ENCODE assay signal across 1 cellular context in the genomic region with DNA sequence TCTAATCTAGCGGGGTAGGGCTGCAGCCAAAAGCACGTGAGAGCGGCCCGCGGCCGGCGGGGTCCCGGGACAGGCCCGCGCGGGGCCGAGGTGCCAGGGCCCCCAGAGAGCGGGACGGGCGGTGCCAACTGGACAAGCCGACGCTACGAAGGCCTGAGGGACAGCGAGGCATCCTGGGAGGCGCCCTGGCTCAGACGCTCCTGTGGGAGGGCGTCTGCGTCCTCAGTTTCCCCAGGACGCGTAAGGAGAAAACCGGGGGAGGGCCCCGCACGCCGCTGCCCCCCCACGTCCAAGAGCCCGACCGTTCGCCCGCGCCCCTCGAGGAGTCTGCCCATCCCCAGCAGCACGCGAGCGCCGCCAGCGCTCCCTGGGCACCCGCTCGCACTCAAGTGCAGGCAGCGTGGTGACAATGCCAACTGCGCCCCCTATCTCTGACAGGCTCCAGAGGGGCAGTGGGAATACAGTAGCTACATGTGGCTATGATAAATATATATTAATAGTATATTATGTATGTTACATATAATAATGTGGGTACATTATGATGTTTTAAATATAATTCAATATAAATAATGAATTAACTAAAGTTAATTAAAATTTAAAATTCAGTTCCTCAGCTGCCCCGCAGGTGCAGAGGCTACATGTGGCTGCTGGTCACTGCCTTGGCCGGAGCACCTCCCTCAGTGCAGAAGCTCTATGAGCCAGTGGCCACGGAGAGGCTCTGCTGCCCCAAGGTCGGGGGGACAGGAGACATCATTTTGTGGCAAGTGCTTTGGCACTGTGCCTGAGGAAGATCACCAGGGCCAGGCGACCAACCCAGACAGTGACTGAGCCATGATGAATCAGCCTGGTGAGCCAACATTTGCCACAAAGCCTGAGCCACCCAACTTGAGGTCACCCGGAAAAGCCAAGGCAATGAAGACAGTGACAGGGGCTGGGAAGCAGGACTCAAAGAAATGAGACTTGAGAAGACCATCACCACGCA.
A peak's percentile ranks its signal among the peaks of the same experiment; 100 is the strongest.
TF ChIP-seq lines count a peak whose summit lies in the region.

No MANE protein-coding gene starts in this region.

TF ChIP-seq in H1, 55 proteins besides CTCF, POLR2A, EP300 and RAD21:
- TF ChIP-seq RNF2 (IDR thresholded peaks at IDR 0.05; ENCODE audit: borderline replicate concordance, low read depth, low read length, missing control alignments, poor library complexity, severe bottlenecking), result no peak
- TF ChIP-seq GABPA (IDR thresholded peaks at IDR 0.05; ENCODE audit: borderline replicate concordance, insufficient read depth, low read length), result peak; percentile 29; the same call in 1 of the 2 replicates
- no peak for TF ChIP-seq SIRT6 (IDR thresholded peaks at IDR 0.05; ENCODE audit: low read length)
- TF ChIP-seq JUND (IDR thresholded peaks at IDR 0.05; ENCODE audit: low read length), result no peak
- TF ChIP-seq, protein P1, sequence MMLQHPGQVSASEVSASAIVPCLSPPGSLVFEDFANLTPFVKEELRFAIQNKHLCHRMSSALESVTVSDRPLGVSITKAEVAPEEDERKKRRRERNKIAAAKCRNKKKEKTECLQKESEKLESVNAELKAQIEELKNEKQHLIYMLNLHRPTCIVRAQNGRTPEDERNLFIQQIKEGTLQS (IDR thresholded peaks at IDR 0.05; ENCODE audit: insufficient read depth, low read depth, low read length), result no peak
- TF ChIP-seq POLR2AphosphoS5 (IDR thresholded peaks at IDR 0.05; ENCODE audit: low read depth, low read length), result no peak
- TF ChIP-seq SIX5 (IDR thresholded peaks at IDR 0.05; ENCODE audit: low read depth, low read length), result no peak
- 0 out of 4 replicates have a peak, but pooled peaks have one; percentile 35 to 70 for TF ChIP-seq HDAC2 (IDR thresholded peaks at IDR 0.05; ENCODE audit: borderline replicate concordance in 1 of 2, low read depth in 2 of 2, low read length in 2 of 2)
- TF ChIP-seq, protein P2, sequence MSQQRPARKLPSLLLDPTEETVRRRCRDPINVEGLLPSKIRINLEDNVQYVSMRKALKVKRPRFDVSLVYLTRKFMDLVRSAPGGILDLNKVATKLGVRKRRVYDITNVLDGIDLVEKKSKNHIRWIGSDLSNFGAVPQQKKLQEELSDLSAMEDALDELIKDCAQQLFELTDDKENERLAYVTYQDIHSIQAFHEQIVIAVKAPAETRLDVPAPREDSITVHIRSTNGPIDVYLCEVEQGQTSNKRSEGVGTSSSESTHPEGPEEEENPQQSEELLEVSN (IDR thresholded peaks at IDR 0.05), result peak; percentile 90
- TF ChIP-seq RFX5 (IDR thresholded peaks at IDR 0.05; ENCODE audit: borderline replicate concordance, low read depth, low read length), result no peak
- TF ChIP-seq, protein P3, sequence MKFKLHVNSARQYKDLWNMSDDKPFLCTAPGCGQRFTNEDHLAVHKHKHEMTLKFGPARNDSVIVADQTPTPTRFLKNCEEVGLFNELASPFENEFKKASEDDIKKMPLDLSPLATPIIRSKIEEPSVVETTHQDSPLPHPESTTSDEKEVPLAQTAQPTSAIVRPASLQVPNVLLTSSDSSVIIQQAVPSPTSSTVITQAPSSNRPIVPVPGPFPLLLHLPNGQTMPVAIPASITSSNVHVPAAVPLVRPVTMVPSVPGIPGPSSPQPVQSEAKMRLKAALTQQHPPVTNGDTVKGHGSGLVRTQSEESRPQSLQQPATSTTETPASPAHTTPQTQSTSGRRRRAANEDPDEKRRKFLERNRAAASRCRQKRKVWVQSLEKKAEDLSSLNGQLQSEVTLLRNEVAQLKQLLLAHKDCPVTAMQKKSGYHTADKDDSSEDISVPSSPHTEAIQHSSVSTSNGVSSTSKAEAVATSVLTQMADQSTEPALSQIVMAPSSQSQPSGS (IDR thresholded peaks at IDR 0.05; ENCODE audit: low read length), result no peak
- no peak for TF ChIP-seq MAFK (IDR thresholded peaks at IDR 0.05; ENCODE audit: low read depth, low read length)
- TF ChIP-seq SUZ12 (IDR thresholded peaks at IDR 0.05; ENCODE audit: low read length), result peak; percentile 27; the same call in 1 of the 2 replicates
- TF ChIP-seq EZH2 (IDR thresholded peaks at IDR 0.05; ENCODE audit: low read depth, low read length, severe bottlenecking), result no peak
- no peak for TF ChIP-seq KDM5A (IDR thresholded peaks at IDR 0.05; ENCODE audit: low read length)
- TF ChIP-seq HDAC6 (IDR thresholded peaks at IDR 0.05; ENCODE audit: low read depth, low read length), result no peak
- TF ChIP-seq, protein P4, sequence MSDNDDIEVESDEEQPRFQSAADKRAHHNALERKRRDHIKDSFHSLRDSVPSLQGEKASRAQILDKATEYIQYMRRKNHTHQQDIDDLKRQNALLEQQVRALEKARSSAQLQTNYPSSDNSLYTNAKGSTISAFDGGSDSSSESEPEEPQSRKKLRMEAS (IDR thresholded peaks at IDR 0.05), result peak; percentile 95
- TF ChIP-seq CHD1 (IDR thresholded peaks at IDR 0.05; ENCODE audit: low read depth, low read length), result no peak
- peak; percentile 51 for TF ChIP-seq ASH2L (IDR thresholded peaks at IDR 0.05; ENCODE audit: low read length)
- no peak for TF ChIP-seq JUN (IDR thresholded peaks at IDR 0.05; ENCODE audit: low read depth, low read length)
- TF ChIP-seq NANOG (IDR thresholded peaks at IDR 0.05; ENCODE audit: insufficient read depth, low read depth, low read length, poor library complexity, severe bottlenecking), result no peak
- TF ChIP-seq, protein P5, sequence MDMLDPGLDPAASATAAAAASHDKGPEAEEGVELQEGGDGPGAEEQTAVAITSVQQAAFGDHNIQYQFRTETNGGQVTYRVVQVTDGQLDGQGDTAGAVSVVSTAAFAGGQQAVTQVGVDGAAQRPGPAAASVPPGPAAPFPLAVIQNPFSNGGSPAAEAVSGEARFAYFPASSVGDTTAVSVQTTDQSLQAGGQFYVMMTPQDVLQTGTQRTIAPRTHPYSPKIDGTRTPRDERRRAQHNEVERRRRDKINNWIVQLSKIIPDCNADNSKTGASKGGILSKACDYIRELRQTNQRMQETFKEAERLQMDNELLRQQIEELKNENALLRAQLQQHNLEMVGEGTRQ (IDR thresholded peaks at IDR 0.05; ENCODE audit: low read length), result no peak
- TF ChIP-seq BCL11A (IDR thresholded peaks at IDR 0.05; ENCODE audit: low read depth in 2 of 2, low read length in 2 of 2), result no peak
- peak in 1 of 2 experiments; percentile 9; a peak in 1 of 4 replicates for TF ChIP-seq SIN3A (conservative IDR thresholded peaks at IDR 0.05 in 1 of 2, IDR thresholded peaks at IDR 0.05 in 1 of 2; ENCODE audit: low read depth in 1 of 2, low read length in 2 of 2)
- TF ChIP-seq YY1 (IDR thresholded peaks at IDR 0.05; ENCODE audit: low read depth, low read length), result peak; percentile 47; the same call in 1 of the 2 replicates
- TF ChIP-seq NRF1 (IDR thresholded peaks at IDR 0.05; ENCODE audit: low read depth, low read length), result no peak
- no peak for TF ChIP-seq POU5F1 (IDR thresholded peaks at IDR 0.05; ENCODE audit: low read depth, low read length)
- no peak for TF ChIP-seq CBX5 (IDR thresholded peaks at IDR 0.05; ENCODE audit: low read depth, low read length)
- no peak for TF ChIP-seq SRF (IDR thresholded peaks at IDR 0.05; ENCODE audit: low read depth, low read length)
- TF ChIP-seq KDM1A (IDR thresholded peaks at IDR 0.05; ENCODE audit: borderline replicate concordance, low read length), result no peak
- TF ChIP-seq RBBP5 (IDR thresholded peaks at IDR 0.05; ENCODE audit: borderline replicate concordance, low read depth, low read length), result no peak
- no peak for TF ChIP-seq EGR1 (IDR thresholded peaks at IDR 0.05; ENCODE audit: borderline replicate concordance, low read depth, low read length)
- TF ChIP-seq KDM4A (IDR thresholded peaks at IDR 0.05; ENCODE audit: low read depth, low read length, severe bottlenecking), result peak; percentile 97
- no peak for TF ChIP-seq CBX8 (IDR thresholded peaks at IDR 0.05; ENCODE audit: borderline replicate concordance, low read depth, low read length)
- no peak for TF ChIP-seq PHF8 (conservative IDR thresholded peaks at IDR 0.05; ENCODE audit: low read depth, low read length)
- no peak for TF ChIP-seq TBP (IDR thresholded peaks at IDR 0.05; ENCODE audit: low read depth, low read length)
- no peak for TF ChIP-seq FOSL1 (IDR thresholded peaks at IDR 0.05; ENCODE audit: insufficient read depth, low read depth, low read length)
- no peak for TF ChIP-seq GTF2F1 (IDR thresholded peaks at IDR 0.05; ENCODE audit: borderline replicate concordance, low read depth, low read length)
- no peak for TF ChIP-seq SP2 (IDR thresholded peaks at IDR 0.05; ENCODE audit: low read length)
- peak; percentile 34; the same call in 1 of the 2 replicates for TF ChIP-seq CREB1 (IDR thresholded peaks at IDR 0.05)
- TF ChIP-seq SP4 (IDR thresholded peaks at IDR 0.05; ENCODE audit: low read length), result no peak
- no peak for TF ChIP-seq CEBPB (IDR thresholded peaks at IDR 0.05; ENCODE audit: low read depth, low read length)
- no peak for TF ChIP-seq RXRA (IDR thresholded peaks at IDR 0.05; ENCODE audit: insufficient read depth, low read depth, low read length)
- TF ChIP-seq TAF1 (IDR thresholded peaks at IDR 0.05; ENCODE audit: low read depth, low read length), result no peak
- TF ChIP-seq ZNF274 (IDR thresholded peaks at IDR 0.05; ENCODE audit: borderline replicate concordance, extremely low read depth, low read length), result no peak
- no peak for TF ChIP-seq CHD2 (IDR thresholded peaks at IDR 0.05; ENCODE audit: low read length)
- no peak for TF ChIP-seq SP1 (IDR thresholded peaks at IDR 0.05; ENCODE audit: low read depth, low read length)
- TF ChIP-seq BRCA1 (IDR thresholded peaks at IDR 0.05; ENCODE audit: low read depth, low read length), result no peak
- no peak for TF ChIP-seq CTBP2 (IDR thresholded peaks at IDR 0.05; ENCODE audit: borderline replicate concordance, insufficient read depth, insufficient read length, low read length)
- TF ChIP-seq TEAD4 (IDR thresholded peaks at IDR 0.05; ENCODE audit: low read depth, low read length), result no peak
- TF ChIP-seq SAP30 (IDR thresholded peaks at IDR 0.05; ENCODE audit: insufficient read depth, insufficient replicate concordance, low read length), result no peak
- no peak for TF ChIP-seq BACH1 (IDR thresholded peaks at IDR 0.05; ENCODE audit: low read length)
- no peak for TF ChIP-seq TCF12 (IDR thresholded peaks at IDR 0.05; ENCODE audit: low read depth, low read length)
- TF ChIP-seq, protein P6, sequence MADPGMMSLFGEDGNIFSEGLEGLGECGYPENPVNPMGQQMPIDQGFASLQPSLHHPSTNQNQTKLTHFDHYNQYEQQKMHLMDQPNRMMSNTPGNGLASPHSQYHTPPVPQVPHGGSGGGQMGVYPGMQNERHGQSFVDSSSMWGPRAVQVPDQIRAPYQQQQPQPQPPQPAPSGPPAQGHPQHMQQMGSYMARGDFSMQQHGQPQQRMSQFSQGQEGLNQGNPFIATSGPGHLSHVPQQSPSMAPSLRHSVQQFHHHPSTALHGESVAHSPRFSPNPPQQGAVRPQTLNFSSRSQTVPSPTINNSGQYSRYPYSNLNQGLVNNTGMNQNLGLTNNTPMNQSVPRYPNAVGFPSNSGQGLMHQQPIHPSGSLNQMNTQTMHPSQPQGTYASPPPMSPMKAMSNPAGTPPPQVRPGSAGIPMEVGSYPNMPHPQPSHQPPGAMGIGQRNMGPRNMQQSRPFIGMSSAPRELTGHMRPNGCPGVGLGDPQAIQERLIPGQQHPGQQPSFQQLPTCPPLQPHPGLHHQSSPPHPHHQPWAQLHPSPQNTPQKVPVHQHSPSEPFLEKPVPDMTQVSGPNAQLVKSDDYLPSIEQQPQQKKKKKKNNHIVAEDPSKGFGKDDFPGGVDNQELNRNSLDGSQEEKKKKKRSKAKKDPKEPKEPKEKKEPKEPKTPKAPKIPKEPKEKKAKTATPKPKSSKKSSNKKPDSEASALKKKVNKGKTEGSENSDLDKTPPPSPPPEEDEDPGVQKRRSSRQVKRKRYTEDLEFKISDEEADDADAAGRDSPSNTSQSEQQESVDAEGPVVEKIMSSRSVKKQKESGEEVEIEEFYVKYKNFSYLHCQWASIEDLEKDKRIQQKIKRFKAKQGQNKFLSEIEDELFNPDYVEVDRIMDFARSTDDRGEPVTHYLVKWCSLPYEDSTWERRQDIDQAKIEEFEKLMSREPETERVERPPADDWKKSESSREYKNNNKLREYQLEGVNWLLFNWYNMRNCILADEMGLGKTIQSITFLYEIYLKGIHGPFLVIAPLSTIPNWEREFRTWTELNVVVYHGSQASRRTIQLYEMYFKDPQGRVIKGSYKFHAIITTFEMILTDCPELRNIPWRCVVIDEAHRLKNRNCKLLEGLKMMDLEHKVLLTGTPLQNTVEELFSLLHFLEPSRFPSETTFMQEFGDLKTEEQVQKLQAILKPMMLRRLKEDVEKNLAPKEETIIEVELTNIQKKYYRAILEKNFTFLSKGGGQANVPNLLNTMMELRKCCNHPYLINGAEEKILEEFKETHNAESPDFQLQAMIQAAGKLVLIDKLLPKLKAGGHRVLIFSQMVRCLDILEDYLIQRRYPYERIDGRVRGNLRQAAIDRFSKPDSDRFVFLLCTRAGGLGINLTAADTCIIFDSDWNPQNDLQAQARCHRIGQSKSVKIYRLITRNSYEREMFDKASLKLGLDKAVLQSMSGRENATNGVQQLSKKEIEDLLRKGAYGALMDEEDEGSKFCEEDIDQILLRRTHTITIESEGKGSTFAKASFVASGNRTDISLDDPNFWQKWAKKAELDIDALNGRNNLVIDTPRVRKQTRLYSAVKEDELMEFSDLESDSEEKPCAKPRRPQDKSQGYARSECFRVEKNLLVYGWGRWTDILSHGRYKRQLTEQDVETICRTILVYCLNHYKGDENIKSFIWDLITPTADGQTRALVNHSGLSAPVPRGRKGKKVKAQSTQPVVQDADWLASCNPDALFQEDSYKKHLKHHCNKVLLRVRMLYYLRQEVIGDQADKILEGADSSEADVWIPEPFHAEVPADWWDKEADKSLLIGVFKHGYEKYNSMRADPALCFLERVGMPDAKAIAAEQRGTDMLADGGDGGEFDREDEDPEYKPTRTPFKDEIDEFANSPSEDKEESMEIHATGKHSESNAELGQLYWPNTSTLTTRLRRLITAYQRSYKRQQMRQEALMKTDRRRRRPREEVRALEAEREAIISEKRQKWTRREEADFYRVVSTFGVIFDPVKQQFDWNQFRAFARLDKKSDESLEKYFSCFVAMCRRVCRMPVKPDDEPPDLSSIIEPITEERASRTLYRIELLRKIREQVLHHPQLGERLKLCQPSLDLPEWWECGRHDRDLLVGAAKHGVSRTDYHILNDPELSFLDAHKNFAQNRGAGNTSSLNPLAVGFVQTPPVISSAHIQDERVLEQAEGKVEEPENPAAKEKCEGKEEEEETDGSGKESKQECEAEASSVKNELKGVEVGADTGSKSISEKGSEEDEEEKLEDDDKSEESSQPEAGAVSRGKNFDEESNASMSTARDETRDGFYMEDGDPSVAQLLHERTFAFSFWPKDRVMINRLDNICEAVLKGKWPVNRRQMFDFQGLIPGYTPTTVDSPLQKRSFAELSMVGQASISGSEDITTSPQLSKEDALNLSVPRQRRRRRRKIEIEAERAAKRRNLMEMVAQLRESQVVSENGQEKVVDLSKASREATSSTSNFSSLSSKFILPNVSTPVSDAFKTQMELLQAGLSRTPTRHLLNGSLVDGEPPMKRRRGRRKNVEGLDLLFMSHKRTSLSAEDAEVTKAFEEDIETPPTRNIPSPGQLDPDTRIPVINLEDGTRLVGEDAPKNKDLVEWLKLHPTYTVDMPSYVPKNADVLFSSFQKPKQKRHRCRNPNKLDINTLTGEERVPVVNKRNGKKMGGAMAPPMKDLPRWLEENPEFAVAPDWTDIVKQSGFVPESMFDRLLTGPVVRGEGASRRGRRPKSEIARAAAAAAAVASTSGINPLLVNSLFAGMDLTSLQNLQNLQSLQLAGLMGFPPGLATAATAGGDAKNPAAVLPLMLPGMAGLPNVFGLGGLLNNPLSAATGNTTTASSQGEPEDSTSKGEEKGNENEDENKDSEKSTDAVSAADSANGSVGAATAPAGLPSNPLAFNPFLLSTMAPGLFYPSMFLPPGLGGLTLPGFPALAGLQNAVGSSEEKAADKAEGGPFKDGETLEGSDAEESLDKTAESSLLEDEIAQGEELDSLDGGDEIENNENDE (IDR thresholded peaks at IDR 0.05; ENCODE audit: insufficient replicate concordance, low read length), result no peak
- no peak for TF ChIP-seq TAF7 (optimal IDR thresholded peaks at IDR 0.05; ENCODE audit: borderline replicate concordance, low read depth, low read length)
